Comparison of ENCODE assay signal across 17 cellular contexts in genomic region chr2:161981679-161982300, GRCh38.
DNase-seq lines count a peak whose midpoint lies in the region; ATAC-seq and TF ChIP-seq lines count a peak whose summit lies in the region.
"Had no signal": no experiment of that assay in that cellular context is flagged by ENCODE, and none has a peak within 500 bp of the region (broad histone marks: within the 10 kb centered on the region; RNA-seq: fewer than 3 reads in every experiment).

No MANE protein-coding gene starts in this region.

- no peaks in the 10 kb centered on the region for H3K27me3 Mint-ChIP-seq in activated T-helper 1 cell treated with anti-CD3 and anti-CD28 coated beads, Interleukin-12 subunit alpha, Interleukin-12 subunit beta, Interleukin-2, Interleukin-4 antibody, amounts not matched to agents 30 ng/mL and 10 ng/mL and 1 ng/mL, durations not matched to agents 14 hours and 24 hours and 36 hours (ENCODE audit: insufficient read depth)
- H3K27me3 Mint-ChIP-seq: CD4-positive, alpha-beta T cell had no signal

- no peaks in the 10 kb centered on the region for H3K36me3 ChIP-seq in left ventricle myocardium inferior
- H3K36me3 ChIP-seq: heart left ventricle, tibial artery had no signal

- H3K9me3 Mint-ChIP-seq in activated T-helper 1 cell treated with anti-CD3 and anti-CD28 coated beads, Interleukin-12 subunit alpha, Interleukin-12 subunit beta, Interleukin-2, Interleukin-4 antibody, amounts not matched to agents 30 ng/mL and 10 ng/mL and 1 ng/mL, durations not matched to agents 14 hours and 24 hours and 36 hours: peaks cover 11% of the 10 kb centered on the region
- no peaks in the 10 kb centered on the region for H3K9me3 Mint-ChIP-seq in stimulated activated effector memory CD8-positive, alpha-beta T cell treated with anti-CD3 and anti-CD28 coated beads, Interleukin-12 subunit alpha, Interleukin-12 subunit beta, amount 100 ng/mL, for 72 hours
- H3K9me3 Mint-ChIP-seq: activated T-cell treated with anti-CD3 and anti-CD28 coated beads, Interleukin-2, amount 50 U/mL, for 24 hours; CD4-positive, alpha-beta T cell; GM23338 had no signal

- H3K4me3 ChIP-seq in left ventricle myocardium inferior: no peak overlapping the region
- H3K4me3 ChIP-seq: GM23338, heart left ventricle, tibial artery had no signal

- peaks cover 34% of the 10 kb centered on the region for H3K27me3 ChIP-seq in left ventricle myocardium inferior (ENCODE audit: low read depth)

- DNase-seq in left ventricle myocardium superior (peak; percentile 29), left ventricle myocardium inferior (no peak), NCI-H1694 (lab: John Stamatoyannopoulos, UW) (peak; percentile 46)
- no peak for DNase-seq in activated T-helper 1 cell treated with anti-CD3 and anti-CD28 coated beads, Interleukin-12 subunit alpha, Interleukin-12 subunit beta, Interleukin-2, Interleukin-4 antibody, amounts not matched to agents 30 ng/mL and 10 ng/mL and 1 ng/mL, durations not matched to agents 14 hours and 24 hours and 36 hours (ENCODE audit: low spot score)
- DNase-seq in stimulated activated effector memory CD8-positive, alpha-beta T cell treated with anti-CD3 and anti-CD28 coated beads, Interleukin-12 subunit alpha, Interleukin-12 subunit beta, amount 100 ng/mL, for 72 hours (ENCODE audit: low spot score in 2 of 2): no peak
- DNase-seq: activated CD4-positive, alpha-beta T cell treated with anti-CD3 and anti-CD28 coated beads, Interleukin-2, amount 50 U/mL, for 1 hour; activated T-cell treated with anti-CD3 and anti-CD28 coated beads, Interleukin-2, amount 50 U/mL, for 24 hours; CD4-positive, alpha-beta T cell; heart left ventricle; NCI-H1417 treated with DMSO at 0.1 percent for 48 hours; NCI-H226; tibial artery had no signal

- no peak overlapping the region for H3K4me3 Mint-ChIP-seq in activated T-helper 1 cell treated with anti-CD3 and anti-CD28 coated beads, Interleukin-12 subunit alpha, Interleukin-12 subunit beta, Interleukin-2, Interleukin-4 antibody, amounts not matched to agents 30 ng/mL and 10 ng/mL and 1 ng/mL, durations not matched to agents 14 hours and 24 hours and 36 hours
- H3K4me3 Mint-ChIP-seq in stimulated activated effector memory CD8-positive, alpha-beta T cell treated with anti-CD3 and anti-CD28 coated beads, Interleukin-12 subunit alpha, Interleukin-12 subunit beta, amount 100 ng/mL, for 72 hours: peak overlapping the region; percentile 17
- H3K4me3 Mint-ChIP-seq: activated T-cell treated with anti-CD3 and anti-CD28 coated beads, Interleukin-2, amount 50 U/mL, for 24 hours; CD4-positive, alpha-beta T cell; GM23338 had no signal

- intact Hi-C loops in left ventricle myocardium superior (cut with micrococcal nuclease) (no loop called here), left ventricle myocardium inferior (cut with micrococcal nuclease) (no loop called here)
- intact Hi-C loops in activated T-helper 1 cell treated with anti-CD3 and anti-CD28 coated beads, Interleukin-12 subunit alpha, Interleukin-12 subunit beta, Interleukin-2, Interleukin-4 antibody, amounts not matched to agents 30 ng/mL and 10 ng/mL and 1 ng/mL, durations not matched to agents 14 hours and 24 hours and 36 hours (cut with micrococcal nuclease): loop anchor here (1.0 kb wide), 1 partner anchor 11 kb away; no protein-coding TSS in a partner anchor

- ATAC-seq in left ventricle myocardium superior: no peak
- no peak for ATAC-seq in stimulated activated effector memory CD8-positive, alpha-beta T cell treated with anti-CD3 and anti-CD28 coated beads, Interleukin-12 subunit alpha, Interleukin-12 subunit beta, amount 100 ng/mL, for 72 hours
- no peak for ATAC-seq in HG03025 (IDR thresholded peaks at IDR 0.05; ENCODE audit: low FRiP score, unreplicated experiment)
- no peak for ATAC-seq in HG03520 (IDR thresholded peaks at IDR 0.05; ENCODE audit: unreplicated experiment)
- no peak for ATAC-seq in HG02623 (IDR thresholded peaks at IDR 0.05; ENCODE audit: unreplicated experiment)
- ATAC-seq: GM23338, heart left ventricle had no signal

- H3K9me3 ChIP-seq in left ventricle myocardium inferior (replicated peaks): no peaks in the 10 kb centered on the region
- H3K9me3 ChIP-seq: heart left ventricle, tibial artery had no signal

- no peaks in the 10 kb centered on the region for H3K4me1 ChIP-seq in left ventricle myocardium inferior
- H3K4me1 ChIP-seq: tibial artery had no signal

- TF ChIP-seq CTCF in left ventricle myocardium inferior (IDR thresholded peaks at IDR 0.05; ENCODE audit: borderline replicate concordance): no peak

- H3K4me1 Mint-ChIP-seq in activated T-helper 1 cell treated with anti-CD3 and anti-CD28 coated beads, Interleukin-12 subunit alpha, Interleukin-12 subunit beta, Interleukin-2, Interleukin-4 antibody, amounts not matched to agents 30 ng/mL and 10 ng/mL and 1 ng/mL, durations not matched to agents 14 hours and 24 hours and 36 hours (ENCODE audit: low read depth): peaks cover 61% of the 10 kb centered on the region
- peaks cover 43% of the 10 kb centered on the region for H3K4me1 Mint-ChIP-seq in stimulated activated effector memory CD8-positive, alpha-beta T cell treated with anti-CD3 and anti-CD28 coated beads, Interleukin-12 subunit alpha, Interleukin-12 subunit beta, amount 100 ng/mL, for 72 hours

- peaks cover 27% of the 10 kb centered on the region for H3K36me3 Mint-ChIP-seq in activated T-helper 1 cell treated with anti-CD3 and anti-CD28 coated beads, Interleukin-12 subunit alpha, Interleukin-12 subunit beta, Interleukin-2, Interleukin-4 antibody, amounts not matched to agents 30 ng/mL and 10 ng/mL and 1 ng/mL, durations not matched to agents 14 hours and 24 hours and 36 hours (ENCODE audit: low read depth)
- H3K36me3 Mint-ChIP-seq in stimulated activated effector memory CD8-positive, alpha-beta T cell treated with anti-CD3 and anti-CD28 coated beads, Interleukin-12 subunit alpha, Interleukin-12 subunit beta, amount 100 ng/mL, for 72 hours: peaks cover 55% of the 10 kb centered on the region

- H3K27ac ChIP-seq in left ventricle myocardium inferior (replicated peaks): no peak overlapping the region
- H3K27ac ChIP-seq: heart left ventricle, tibial artery had no signal

- H3K27ac Mint-ChIP-seq in activated T-helper 1 cell treated with anti-CD3 and anti-CD28 coated beads, Interleukin-12 subunit alpha, Interleukin-12 subunit beta, Interleukin-2, Interleukin-4 antibody, amounts not matched to agents 30 ng/mL and 10 ng/mL and 1 ng/mL, durations not matched to agents 14 hours and 24 hours and 36 hours: peak overlapping the region; percentile 89
- peak overlapping the region; percentile 80 for H3K27ac Mint-ChIP-seq in stimulated activated effector memory CD8-positive, alpha-beta T cell treated with anti-CD3 and anti-CD28 coated beads, Interleukin-12 subunit alpha, Interleukin-12 subunit beta, amount 100 ng/mL, for 72 hours
- H3K27ac Mint-ChIP-seq: activated naive CD4-positive, alpha-beta T cell treated with anti-CD3 and anti-CD28 coated beads, Interleukin-2, amount 50 U/mL, for 72 hours; activated T-cell treated with anti-CD3 and anti-CD28 coated beads, Interleukin-2, amount 50 U/mL, for 24 hours; CD4-positive, alpha-beta T cell; GM23338 had no signal

Comparison
In these comparisons a context has a peak if more than half of its experiments do, and no peak if none do; other contexts are left out.
1. DNase-seq: peak in left ventricle myocardium superior (single experiment) and NCI-H1694 (single experiment); none in left ventricle myocardium inferior (single experiment), activated T-helper 1 cell treated with anti-CD3 and anti-CD28 coated beads, Interleukin-12 subunit alpha, Interleukin-12 subunit beta, Interleukin-2, Interleukin-4 antibody, amounts not matched to agents 30 ng/mL and 10 ng/mL and 1 ng/mL, durations not matched to agents 14 hours and 24 hours and 36 hours (single experiment) and stimulated activated effector memory CD8-positive, alpha-beta T cell treated with anti-CD3 and anti-CD28 coated beads, Interleukin-12 subunit alpha, Interleukin-12 subunit beta, amount 100 ng/mL, for 72 hours (0 of 2).